24 cellular contexts compared by ENCODE assay signal in genomic region chr10:78533776-78534175, GRCh38.
"Had no signal": no experiment of that assay in that cellular context is flagged by ENCODE, and none has a peak within 500 bp of the region (broad histone marks: within the 10 kb centered on the region; RNA-seq: fewer than 3 reads in every experiment).

No MANE protein-coding gene starts in this region.

- H3K9me3 Mint-ChIP-seq: memory B cell; natural killer cell treated with Interleukin-12 subunit alpha and Interleukin-12 subunit beta and Interleukin-15 and Interleukin-18, amount 100 ng/mL, for 72 hours; neural crest cell; stimulated activated memory B cell treated with anti-CD40 and anti-IgM and Interleukin-4, amounts not matched to agents 10 μg/mL and 1 μg/mL and 100 μg/mL, for 72 hours had no signal

- H3K27ac ChIP-seq: dorsolateral prefrontal cortex, neutrophil, pancreas, sigmoid colon, testis, tibial artery, upper lobe of left lung had no signal

- H3K4me3 ChIP-seq: dorsolateral prefrontal cortex, lung, mucosa of descending colon, pancreas, sigmoid colon, testis, tibial artery, upper lobe of left lung had no signal

- H3K4me1 Mint-ChIP-seq: memory B cell had no signal

- DNase-seq: dorsolateral prefrontal cortex; effector CD4-positive, alpha-beta T cell; kidney; mucosa of descending colon; naive B cell; pancreas; retina; sigmoid colon; stimulated activated CD4-positive, alpha-beta T cell treated with anti-CD3 and anti-CD28 coated beads, Interleukin-4, amount 100 ng/mL, for 4 hours; stimulated activated naive CD8-positive, alpha-beta T cell treated with anti-CD3 and anti-CD28 coated beads, Interleukin-15, Interleukin-2, amounts not matched to agents 100 U/mL and 50 U/mL, for 24 hours; substantia nigra; testis had no signal

- H3K9me3 ChIP-seq: mucosa of descending colon, neutrophil, pancreas, sigmoid colon, testis, tibial artery, upper lobe of left lung had no signal

- H3K36me3 ChIP-seq: neutrophil, pancreas, sigmoid colon, tibial artery, upper lobe of left lung had no signal

- H3K27ac Mint-ChIP-seq: memory B cell; mesothelial cell of epicardium; natural killer cell treated with Interleukin-12 subunit alpha and Interleukin-12 subunit beta and Interleukin-15 and Interleukin-18, amount 100 ng/mL, for 72 hours; stimulated activated memory B cell treated with anti-CD40 and anti-IgM and Interleukin-4, amounts not matched to agents 10 μg/mL and 1 μg/mL and 100 μg/mL, for 72 hours had no signal

- H3K4me3 Mint-ChIP-seq: memory B cell; mesothelial cell of epicardium; naive B cell; natural killer cell treated with Interleukin-12 subunit alpha and Interleukin-12 subunit beta and Interleukin-15 and Interleukin-18, amount 100 ng/mL, for 72 hours; neural crest cell; stimulated activated memory B cell treated with anti-CD40 and anti-IgM and Interleukin-4, amounts not matched to agents 10 μg/mL and 1 μg/mL and 100 μg/mL, for 72 hours had no signal

- FAIRE-seq: frontal cortex, kidney, pancreas, urothelium cell line had no signal

- ATAC-seq: left lobe of liver; mucosa of descending colon; natural killer cell treated with Interleukin-12 subunit alpha and Interleukin-12 subunit beta and Interleukin-15 and Interleukin-18, amount 100 ng/mL, for 72 hours; pancreas; stimulated activated memory B cell treated with anti-CD40 and anti-IgM and Interleukin-4, amounts not matched to agents 10 μg/mL and 1 μg/mL and 100 μg/mL, for 72 hours; stimulated activated naive CD8-positive, alpha-beta T cell treated with anti-CD3 and anti-CD28 coated beads, Interleukin-15, Interleukin-2, amounts not matched to agents 100 U/mL and 50 U/mL, for 24 hours had no signal

- H3K27me3 ChIP-seq: dorsolateral prefrontal cortex, neutrophil, pancreas, sigmoid colon, testis, tibial artery, upper lobe of left lung had no signal

- H3K4me1 ChIP-seq: tibial artery had no signal

- H3K36me3 Mint-ChIP-seq: memory B cell; mesothelial cell of epicardium; naive B cell; natural killer cell treated with Interleukin-12 subunit alpha and Interleukin-12 subunit beta and Interleukin-15 and Interleukin-18, amount 100 ng/mL, for 72 hours; stimulated activated memory B cell treated with anti-CD40 and anti-IgM and Interleukin-4, amounts not matched to agents 10 μg/mL and 1 μg/mL and 100 μg/mL, for 72 hours had no signal
